ENCODE assay signal across 6 cellular contexts in the genomic region with DNA sequence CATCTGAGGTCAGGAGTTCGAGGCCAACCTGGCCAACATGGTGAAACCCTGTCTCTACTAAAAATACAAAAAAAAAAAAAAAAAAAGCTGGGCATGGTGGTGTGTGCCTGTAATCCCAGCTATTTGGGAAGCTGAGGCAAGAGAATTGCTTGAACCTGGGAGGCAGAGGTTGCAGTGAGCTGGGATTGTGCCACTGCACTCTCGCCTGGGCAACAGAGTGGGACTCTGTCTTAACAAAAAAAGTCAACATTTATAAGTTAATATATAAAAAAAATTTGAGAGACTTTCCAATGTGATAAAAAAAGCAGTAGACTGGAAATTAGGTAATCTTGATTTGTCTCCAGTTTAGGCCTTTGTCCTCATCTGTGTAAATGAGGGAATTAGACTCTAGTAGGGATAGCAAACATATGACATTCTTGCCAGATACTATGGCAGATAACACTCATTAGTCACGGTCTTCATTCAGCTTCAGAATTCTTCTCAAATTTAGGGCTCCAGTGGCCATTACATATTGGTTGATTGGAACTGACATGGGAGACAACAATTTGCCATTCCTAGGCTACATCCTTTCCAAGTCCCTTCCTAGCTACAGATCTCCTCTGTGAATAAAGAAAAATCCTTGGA. TPM values are rescaled to one million over a fixed set of nuclear protein-coding genes. Genes with fewer than 3 reads are reported as not detected.
DNase-seq lines count a peak whose midpoint lies in the region; ATAC-seq, FAIRE-seq and TF ChIP-seq lines count a peak whose summit lies in the region.
"Not testable (repeated sequence)": the region's sequence is repeated elsewhere in the genome, so short reads cannot be mapped to it uniquely, and the experiment has no call there.

No MANE protein-coding gene starts in this region.

- H2AFZ ChIP-seq in K562 (ENCODE audit: low read depth, low read length): not testable (repeated sequence)

- H3K9me3 ChIP-seq in K562 (replicated peaks; ENCODE audit: control insufficient read depth, insufficient read depth, low read depth, low read length); right lobe of liver: not testable (repeated sequence)

- H3K4me1 ChIP-seq in K562 (replicated peaks in 1 of 2; ENCODE audit: control insufficient read depth in 2 of 2, insufficient read depth in 2 of 2, low read length in 2 of 2): not testable (repeated sequence)
- H3K4me1 ChIP-seq in right lobe of liver: peaks cover 0 to 16% (median 0%) of the 10 kb centered on the region in 4 donors

- in situ Hi-C loops in K562 (cut with MboI): not testable (repeated sequence)

- POLR2A ChIA-PET in activated CD4-positive, alpha-beta T cell treated with anti-CD3 and anti-CD28 coated beads for 36 hours (lab: Charles Lee): not testable (repeated sequence)
- POLR2A ChIA-PET in K562 (lab: Yijun Ruan, JAX): interaction anchor here (0.9 to 1.0 kb wide), 2 partner anchors 13 to 14 kb away, joined by 3 to 4 read pairs; no protein-coding TSS in a partner anchor

- not testable (repeated sequence) for H3K27ac ChIP-seq in K562 (ENCODE audit: extremely low read depth, low read depth, low read length)
- peak overlapping the region in 1 of 3 donors; percentile 3 for H3K27ac ChIP-seq in right lobe of liver

- H3K36me3 ChIP-seq in K562 (ENCODE audit: control insufficient read depth, insufficient read depth, low read length); right lobe of liver: not testable (repeated sequence)

- CTCF ChIA-PET in activated CD4-positive, alpha-beta T cell treated with anti-CD3 and anti-CD28 coated beads for 36 hours (lab: Charles Lee): interaction anchor here (0.6 to 2.2 kb wide), 3 partner anchors 9 to 180 kb away, joined by 3 to 7 read pairs (median 5); no protein-coding TSS in a partner anchor
- CTCF ChIA-PET in activated naive CD4-positive, alpha-beta T cell treated with anti-CD3 and anti-CD28 coated beads, Interleukin-2, amount 10 ng/mL, durations not matched to agents 7 days and 5 days (lab: Charles Lee); K562 (lab: Yijun Ruan, JAX; ENCODE audit: low intra/inter-chr PET ratio): not testable (repeated sequence)

- H3K27ac Mint-ChIP-seq in activated CD4-positive, alpha-beta T cell treated with anti-CD3 and anti-CD28 coated beads for 36 hours: peak overlapping the region; percentile 70
- peak overlapping the region; percentile 6 for H3K27ac Mint-ChIP-seq in activated naive CD4-positive, alpha-beta T cell treated with anti-CD3 and anti-CD28 coated beads, Interleukin-2, amount 10 ng/mL, durations not matched to agents 7 days and 5 days

- not testable (repeated sequence) for TF ChIP-seq EP300 in K562 (IDR thresholded peaks at IDR 0.05; ENCODE audit: low read length)

- TF ChIP-seq CTCF in K562 (IDR thresholded peaks at IDR 0.05 in 2 of 3, conservative IDR thresholded peaks at IDR 0.05 in 1 of 3; ENCODE audit: insufficient read depth in 2 of 3, low read depth in 1 of 3, low read length in 3 of 3); right lobe of liver (IDR thresholded peaks at IDR 0.05): not testable (repeated sequence)

- DNase-seq in EH (ENCODE audit: low read depth) (peak; percentile 91), RPMI7951 (ENCODE audit: low read depth) (peak; percentile 39), right lobe of liver (peak; percentile 45 to 64 (median 64))
- DNase-seq in activated CD4-positive, alpha-beta T cell treated with anti-CD3 and anti-CD28 coated beads for 36 hours; activated naive CD4-positive, alpha-beta T cell treated with anti-CD3 and anti-CD28 coated beads, Interleukin-2, amount 10 ng/mL, durations not matched to agents 7 days and 5 days; K562 (ENCODE audit: extremely low read depth in 1 of 4, low spot score in 3 of 4): not testable (repeated sequence)

- H3K27me3 Mint-ChIP-seq in activated CD4-positive, alpha-beta T cell treated with anti-CD3 and anti-CD28 coated beads for 36 hours; activated naive CD4-positive, alpha-beta T cell treated with anti-CD3 and anti-CD28 coated beads, Interleukin-2, amount 10 ng/mL, durations not matched to agents 7 days and 5 days: not testable (repeated sequence)

- intact Hi-C loops in activated CD4-positive, alpha-beta T cell treated with anti-CD3 and anti-CD28 coated beads for 36 hours (cut with DNase I, micrococcal nuclease); K562 (cut with micrococcal nuclease); right lobe of liver (cut with DNase I): not testable (repeated sequence)

- H3K4me2 ChIP-seq in K562 (ENCODE audit: insufficient read depth, low read length): not testable (repeated sequence)

- not testable (repeated sequence) for H3K27me3 ChIP-seq in K562 (ENCODE audit: control insufficient read depth in 2 of 2, insufficient read depth in 2 of 2, low read length in 2 of 2); right lobe of liver

- not testable (repeated sequence) for H3K4me3 ChIP-seq in K562, right lobe of liver

- peaks cover 64% of the 10 kb centered on the region for H3K4me1 Mint-ChIP-seq in activated CD4-positive, alpha-beta T cell treated with anti-CD3 and anti-CD28 coated beads for 36 hours
- H3K4me1 Mint-ChIP-seq in activated naive CD4-positive, alpha-beta T cell treated with anti-CD3 and anti-CD28 coated beads, Interleukin-2, amount 10 ng/mL, durations not matched to agents 7 days and 5 days: peaks cover 49% of the 10 kb centered on the region

- TF ChIP-seq POLR2A in K562 (conservative IDR thresholded peaks at IDR 0.05); right lobe of liver (IDR thresholded peaks at IDR 0.05): not testable (repeated sequence)

- BruUV-seq in K562 (replicated peaks; lab: Mats Ljungman, UMichigan): not testable (repeated sequence)

- H4K20me1 ChIP-seq in K562 (replicated peaks; ENCODE audit: control insufficient read depth, insufficient read depth, low read length): not testable (repeated sequence)

- H3K79me2 ChIP-seq in K562 (ENCODE audit: control insufficient read depth, insufficient read depth, low read length): peaks cover 58% of the 10 kb centered on the region

- TF ChIP-seq RAD21 in K562 (CRISPR knock-in tag; conservative IDR thresholded peaks at IDR 0.05 in 1 of 2, IDR thresholded peaks at IDR 0.05 in 1 of 2): not testable (repeated sequence)

- H3K9ac ChIP-seq in K562 (ENCODE audit: insufficient read depth in 1 of 2, low read depth in 2 of 2, low read length in 2 of 2): not testable (repeated sequence)

- not testable (repeated sequence) for H3K4me3 Mint-ChIP-seq in activated CD4-positive, alpha-beta T cell treated with anti-CD3 and anti-CD28 coated beads for 36 hours; activated naive CD4-positive, alpha-beta T cell treated with anti-CD3 and anti-CD28 coated beads, Interleukin-2, amount 10 ng/mL, durations not matched to agents 7 days and 5 days

- peaks cover 67% of the 10 kb centered on the region for H3K36me3 Mint-ChIP-seq in activated CD4-positive, alpha-beta T cell treated with anti-CD3 and anti-CD28 coated beads for 36 hours (ENCODE audit: low read depth)
- H3K36me3 Mint-ChIP-seq in activated naive CD4-positive, alpha-beta T cell treated with anti-CD3 and anti-CD28 coated beads, Interleukin-2, amount 10 ng/mL, durations not matched to agents 7 days and 5 days: peaks cover 66% of the 10 kb centered on the region

- H3K9me1 ChIP-seq in K562 (ENCODE audit: control insufficient read depth, insufficient read depth, low read length): not testable (repeated sequence)

- not testable (repeated sequence) for FAIRE-seq in K562 (lab: Jason Lieb, UNC)

- 60% methylated on average over 3 of the region's 3 CpGs for WGBS in K562 (ENCODE audit: insufficient coverage, low coverage, missing lambda C conversion rate)
- 30% methylated on average over 3 of the region's 3 CpGs for WGBS in right lobe of liver (ENCODE audit: insufficient coverage, low coverage, low lambda C conversion rate, missing lambda C conversion rate)

- not testable (repeated sequence) for ATAC-seq in activated CD4-positive, alpha-beta T cell treated with anti-CD3 and anti-CD28 coated beads for 36 hours
- ATAC-seq in K562 (0 out of 3 replicates have a peak, but pooled peaks have one; percentile 25), right lobe of liver (peak; percentile 68 to 91 (median 86))

- peaks cover 11% of the 10 kb centered on the region for H3K9me3 Mint-ChIP-seq in activated CD4-positive, alpha-beta T cell treated with anti-CD3 and anti-CD28 coated beads for 36 hours (ENCODE audit: low read depth)
- H3K9me3 Mint-ChIP-seq in activated naive CD4-positive, alpha-beta T cell treated with anti-CD3 and anti-CD28 coated beads, Interleukin-2, amount 10 ng/mL, durations not matched to agents 7 days and 5 days: not testable (repeated sequence)

TF ChIP-seq in K562, 482 proteins besides CTCF, POLR2A, EP300 and RAD21 (continues in another document):
- TF ChIP-seq FOSL1 (tag; conservative IDR thresholded peaks at IDR 0.05) (peak; percentile 46; the same call in 1 of the 2 replicates), DACH1 (IDR thresholded peaks at IDR 0.05; ENCODE audit: partially characterized antibody) (peak; percentile 17)

RNA-seq across cellular contexts. Expression of a gene that starts 22.1 kb away (rescaled TPM):
- 11.9 and 12.3 TPM in 2 replicates for total RNA-seq in RPMI7951 (2014; rRNA removed; shearing (Covaris generic))
- total RNA-seq in activated CD4-positive, alpha-beta T cell treated with anti-CD3 and anti-CD28 coated beads for 36 hours: 10 to 100 TPM; 73.3 to 77.0 TPM
- total RNA-seq in K562 (2011; cell fraction: chromatin; rRNA removed; ENCODE audit: low replicate concordance): 104 and 117 TPM in 2 replicates
- total RNA-seq in K562 (2011; cell fraction: nucleolus; rRNA removed): 43.2 and 50.5 TPM in 2 replicates
- total RNA-seq in K562 (2011; cell fraction: nucleoplasm; rRNA removed): 62.3 and 84.4 TPM in 2 replicates
- 9.5 and 11.3 TPM in 2 replicates for total RNA-seq in K562 (2014; rRNA removed)
- 17.8 and 20.1 TPM in 2 replicates for total RNA-seq in K562 (2014; rRNA removed; fragmentation: Illumina TruSeq; extraction: Trizol)
- total RNA-seq in K562 (2015; rRNA removed; fragmentation: Illumina TruSeq; extraction: Trizol): 17.8 and 20.9 TPM in 2 replicates
- total RNA-seq in K562 (2021): 30.4 and 33.0 TPM in 2 replicates
- polyA plus RNA-seq in K562 (2011; rRNA removed): 24.1 and 25.9 TPM in 2 replicates
- 12.7 and 19.8 TPM in 2 replicates for polyA plus RNA-seq in K562 (2011; cell fraction: cytosol; rRNA removed)
- 19.9 and 25.4 TPM in 2 replicates for polyA plus RNA-seq in K562 (2011; cell fraction: nucleus; rRNA removed)
- 15.4 and 18.6 TPM in 2 replicates for polyA plus RNA-seq in K562 (2012)
- 18.1 and 19.5 TPM in 2 replicates for polyA plus RNA-seq in K562 (2014; fragmentation: Illumina TruSeq; extraction: Trizol)
- 1 to 10 TPM; 3.2 to 5.3 TPM for polyA plus RNA-seq in K562 (2014; fragmentation: Nextera tagmentation; extraction: Ambion mirVana)
- polyA plus RNA-seq in K562 (2014; rRNA removed): 11.6 and 12.5 TPM in 2 replicates
- polyA minus RNA-seq in K562 (2011; rRNA and poly(A)+ RNA removed): 41.9 and 45.2 TPM in 2 replicates
- polyA minus RNA-seq in K562 (2011; cell fraction: cytosol; rRNA and poly(A)+ RNA removed): 20.5 and 22.4 TPM in 2 replicates
- 33.0 and 46.7 TPM in 2 replicates for polyA minus RNA-seq in K562 (2011; cell fraction: nucleus; rRNA and poly(A)+ RNA removed)
- total RNA-seq in right lobe of liver: 10 to 100 TPM; 11.7 to 23.0 (median 18.7) TPM
